Comparison of ENCODE assay signal across 26 cellular contexts in the genomic region with DNA sequence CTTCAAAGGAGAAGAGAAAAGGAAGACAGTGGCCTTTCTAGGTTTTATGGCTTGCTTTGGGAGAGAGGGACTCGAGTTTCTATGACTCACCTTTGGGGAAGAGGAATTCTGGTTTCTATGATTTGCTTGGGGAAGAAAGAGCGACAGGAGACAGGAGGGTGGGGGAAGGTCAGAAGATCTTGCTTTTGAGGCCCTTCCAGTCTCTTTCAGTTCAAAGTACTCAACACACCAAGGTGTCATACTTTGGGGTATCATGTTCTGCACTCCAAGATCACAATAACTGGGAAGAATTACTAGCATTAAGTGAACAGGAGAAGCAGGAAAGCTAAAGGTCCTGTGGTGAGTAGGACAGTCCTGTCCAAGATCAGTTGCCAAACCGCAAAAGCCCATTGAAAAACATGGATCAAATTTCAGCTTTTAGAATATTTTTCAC.
A peak's percentile ranks its signal among the peaks of the same experiment; 100 is the strongest.
DNase-seq lines count a peak whose midpoint lies in the region; ATAC-seq, FAIRE-seq and TF ChIP-seq lines count a peak whose summit lies in the region.
"Had no signal": no experiment of that assay in that cellular context is flagged by ENCODE, and none has a peak within 500 bp of the region (broad histone marks: within the 10 kb centered on the region; RNA-seq: fewer than 3 reads in every experiment).

No MANE protein-coding gene starts in this region.

- H3K9me3 ChIP-seq in neural cell (ENCODE audit: low read length): no peaks in the 10 kb centered on the region
- H3K9me3 ChIP-seq: Caco-2, suprapubic skin, uterus had no signal

- no peaks in the 10 kb centered on the region for H3K9me2 ChIP-seq in neural cell (ENCODE audit: insufficient read depth, low read length)

- no peaks in the 10 kb centered on the region for H3K27me3 Mint-ChIP-seq in activated CD4-positive, alpha-beta T cell treated with anti-CD3 and anti-CD28 coated beads, Interleukin-2, amount 10 ng/mL, durations not matched to agents 24 days and 14 days

- H3K27me3 ChIP-seq in bronchial epithelial cell (ENCODE audit: control insufficient read depth, insufficient read depth, low read length) (no peaks in the 10 kb centered on the region), neural cell (ENCODE audit: insufficient read depth, low read depth, low read length) (no peaks in the 10 kb centered on the region)
- H3K27me3 ChIP-seq: BLaER1 treated with 17β-estradiol and CSF1 and Interleukin-3, amounts not matched to agents 10 nM and 100 nM; suprapubic skin; uterus had no signal

- peak; percentile 83 for FAIRE-seq in bronchial epithelial cell (lab: Jason Lieb, UNC)
- FAIRE-seq: GM19239 had no signal

- H3F3A ChIP-seq in neural cell (ENCODE audit: insufficient read depth, low read length, poor library complexity, severe bottlenecking): no peaks in the 10 kb centered on the region

- no peak overlapping the region for H3K4me3 ChIP-seq in bronchial epithelial cell (ENCODE audit: low read depth, low read length)
- no peak overlapping the region for H3K4me3 ChIP-seq in neural cell (ENCODE audit: low read length)
- H3K4me3 ChIP-seq: BLaER1 treated with 17β-estradiol and CSF1 and Interleukin-3, amounts not matched to agents 10 nM and 100 nM; suprapubic skin; uterus had no signal

- intact Hi-C loops in activated CD4-positive, alpha-beta T cell treated with anti-CD3 and anti-CD28 coated beads, Interleukin-2, amount 10 ng/mL, durations not matched to agents 24 days and 14 days (cut with micrococcal nuclease): no loop called here

- DNase-seq in Daoy (ENCODE audit: low read depth) (peak; percentile 54), HT1080 (ENCODE audit: low read depth) (peak; percentile 83), bronchial epithelial cell (ENCODE audit: low read depth) (peak; percentile 56), amygdala (lab: John Stamatoyannopoulos, UW) (no peak), NCI-H1105 treated with DMSO at 0.1 percent for 48 hours (lab: John Stamatoyannopoulos, UW) (no peak)
- DNase-seq in activated CD4-positive, alpha-beta T cell treated with anti-CD3 and anti-CD28 coated beads, Interleukin-2, amount 10 ng/mL, durations not matched to agents 24 days and 14 days: no peak
- DNase-seq: ACHN; activated CD4-positive, alpha-beta T cell treated with anti-CD3 and anti-CD28 coated beads, Interleukin-2, amount 50 U/mL, for 1 hour; activated naive CD4-positive, alpha-beta T cell treated with anti-CD3 and anti-CD28 coated beads, Interleukin-2, amount 50 U/mL, for 16 hours; anterior cingulate cortex; Caco-2; left cardiac atrium; NCI-H146; NCI-H2171 treated with DMSO at 0.1 percent for 48 hours; NCI-H69; nucleus accumbens; stimulated activated CD4-positive, alpha-beta T cell treated with anti-CD3 and anti-CD28 coated beads, Interleukin-4, amount 100 ng/mL, for 1 hour; stimulated activated naive B cell treated with anti-CD40 and anti-IgM and Interleukin-4, amounts not matched to agents 10 μg/mL and 1 μg/mL and 100 μg/mL, for 72 hours; T-helper 9 cell; uterus had no signal

- no peak overlapping the region for H3K27ac ChIP-seq in neural cell (ENCODE audit: low read length)
- H3K27ac ChIP-seq: BLaER1 treated with 17β-estradiol and CSF1 and Interleukin-3, amounts not matched to agents 10 nM and 100 nM; suprapubic skin; uterus had no signal

- H3K79me2 ChIP-seq in neural cell (replicated peaks; ENCODE audit: insufficient read depth, low read length): no peaks in the 10 kb centered on the region

- no peak overlapping the region for H3K27ac Mint-ChIP-seq in activated CD4-positive, alpha-beta T cell treated with anti-CD3 and anti-CD28 coated beads, Interleukin-2, amount 10 ng/mL, durations not matched to agents 24 days and 14 days
- H3K27ac Mint-ChIP-seq: memory B cell; stimulated activated naive B cell treated with anti-CD40 and anti-IgM and Interleukin-4, amounts not matched to agents 10 μg/mL and 1 μg/mL and 100 μg/mL, for 72 hours had no signal

- H3K4me3 Mint-ChIP-seq in activated CD4-positive, alpha-beta T cell treated with anti-CD3 and anti-CD28 coated beads, Interleukin-2, amount 10 ng/mL, durations not matched to agents 24 days and 14 days: no peak overlapping the region
- H3K4me3 Mint-ChIP-seq: memory B cell; stimulated activated naive B cell treated with anti-CD40 and anti-IgM and Interleukin-4, amounts not matched to agents 10 μg/mL and 1 μg/mL and 100 μg/mL, for 72 hours had no signal

- H3K4me1 Mint-ChIP-seq in activated CD4-positive, alpha-beta T cell treated with anti-CD3 and anti-CD28 coated beads, Interleukin-2, amount 10 ng/mL, durations not matched to agents 24 days and 14 days: no peaks in the 10 kb centered on the region
- H3K4me1 Mint-ChIP-seq: memory B cell; stimulated activated naive B cell treated with anti-CD40 and anti-IgM and Interleukin-4, amounts not matched to agents 10 μg/mL and 1 μg/mL and 100 μg/mL, for 72 hours had no signal

- no peak for TF ChIP-seq RAD21 in neural cell (conservative IDR thresholded peaks at IDR 0.05)

- H4K20me1 ChIP-seq in neural cell (ENCODE audit: insufficient read depth): no peaks in the 10 kb centered on the region
- H4K20me1 ChIP-seq: BLaER1 treated with 17β-estradiol and CSF1 and Interleukin-3, amounts not matched to agents 10 nM and 100 nM had no signal

- H2AFZ ChIP-seq in neural cell (ENCODE audit: low read depth, low read length): no peak overlapping the region

- H3K36me3 ChIP-seq in bronchial epithelial cell (ENCODE audit: control insufficient read depth, insufficient read depth, low read length) (no peaks in the 10 kb centered on the region), neural cell (ENCODE audit: insufficient read depth, low read length) (no peaks in the 10 kb centered on the region)
- H3K36me3 ChIP-seq: BLaER1 treated with 17β-estradiol and CSF1 and Interleukin-3, amounts not matched to agents 10 nM and 100 nM; suprapubic skin; uterus had no signal

- H3K9me3 Mint-ChIP-seq in activated CD4-positive, alpha-beta T cell treated with anti-CD3 and anti-CD28 coated beads, Interleukin-2, amount 10 ng/mL, durations not matched to agents 24 days and 14 days: peaks cover 4% of the 10 kb centered on the region
- H3K9me3 Mint-ChIP-seq: memory B cell; stimulated activated naive B cell treated with anti-CD40 and anti-IgM and Interleukin-4, amounts not matched to agents 10 μg/mL and 1 μg/mL and 100 μg/mL, for 72 hours had no signal

- no peak for TF ChIP-seq EP300 in neural cell (conservative IDR thresholded peaks at IDR 0.05; ENCODE audit: poor library complexity, severe bottlenecking)

- ATAC-seq in HG03159 (IDR thresholded peaks at IDR 0.05; ENCODE audit: unreplicated experiment): no peak
- ATAC-seq: left cardiac atrium; stimulated activated naive B cell treated with anti-CD40 and anti-IgM and Interleukin-4, amounts not matched to agents 10 μg/mL and 1 μg/mL and 100 μg/mL, for 72 hours had no signal

- no peak for TF ChIP-seq CTCF in bronchial epithelial cell (IDR thresholded peaks at IDR 0.05; ENCODE audit: insufficient read depth, low read length, severe bottlenecking)
- TF ChIP-seq CTCF in neural cell (IDR thresholded peaks at IDR 0.05; ENCODE audit: poor library complexity, severe bottlenecking): no peak

- H3K4me2 ChIP-seq in neural cell (ENCODE audit: low read length): peak overlapping the region; percentile 22

- no peak overlapping the region for H3K9ac ChIP-seq in neural cell (ENCODE audit: low read length)
- H3K9ac ChIP-seq: BLaER1 treated with 17β-estradiol and CSF1 and Interleukin-3, amounts not matched to agents 10 nM and 100 nM had no signal

- no peaks in the 10 kb centered on the region for H3K36me3 Mint-ChIP-seq in activated CD4-positive, alpha-beta T cell treated with anti-CD3 and anti-CD28 coated beads, Interleukin-2, amount 10 ng/mL, durations not matched to agents 24 days and 14 days (ENCODE audit: low read depth)
- H3K36me3 Mint-ChIP-seq: memory B cell; stimulated activated naive B cell treated with anti-CD40 and anti-IgM and Interleukin-4, amounts not matched to agents 10 μg/mL and 1 μg/mL and 100 μg/mL, for 72 hours had no signal

TF ChIP-seq in neural cell, 6 proteins besides CTCF, POLR2A, EP300 and RAD21:
- TF ChIP-seq SMC3 (conservative IDR thresholded peaks at IDR 0.05; ENCODE audit: poor library complexity) (no peak), TAF1 (IDR thresholded peaks at IDR 0.05; ENCODE audit: low read depth) (no peak), EZH2 (IDR thresholded peaks at IDR 0.05; ENCODE audit: borderline replicate concordance, insufficient read depth, low read length, poor library complexity, severe bottlenecking) (no peak), MXI1 (conservative IDR thresholded peaks at IDR 0.05; ENCODE audit: poor library complexity, severe bottlenecking) (no peak)
- TF ChIP-seq, protein P1, sequence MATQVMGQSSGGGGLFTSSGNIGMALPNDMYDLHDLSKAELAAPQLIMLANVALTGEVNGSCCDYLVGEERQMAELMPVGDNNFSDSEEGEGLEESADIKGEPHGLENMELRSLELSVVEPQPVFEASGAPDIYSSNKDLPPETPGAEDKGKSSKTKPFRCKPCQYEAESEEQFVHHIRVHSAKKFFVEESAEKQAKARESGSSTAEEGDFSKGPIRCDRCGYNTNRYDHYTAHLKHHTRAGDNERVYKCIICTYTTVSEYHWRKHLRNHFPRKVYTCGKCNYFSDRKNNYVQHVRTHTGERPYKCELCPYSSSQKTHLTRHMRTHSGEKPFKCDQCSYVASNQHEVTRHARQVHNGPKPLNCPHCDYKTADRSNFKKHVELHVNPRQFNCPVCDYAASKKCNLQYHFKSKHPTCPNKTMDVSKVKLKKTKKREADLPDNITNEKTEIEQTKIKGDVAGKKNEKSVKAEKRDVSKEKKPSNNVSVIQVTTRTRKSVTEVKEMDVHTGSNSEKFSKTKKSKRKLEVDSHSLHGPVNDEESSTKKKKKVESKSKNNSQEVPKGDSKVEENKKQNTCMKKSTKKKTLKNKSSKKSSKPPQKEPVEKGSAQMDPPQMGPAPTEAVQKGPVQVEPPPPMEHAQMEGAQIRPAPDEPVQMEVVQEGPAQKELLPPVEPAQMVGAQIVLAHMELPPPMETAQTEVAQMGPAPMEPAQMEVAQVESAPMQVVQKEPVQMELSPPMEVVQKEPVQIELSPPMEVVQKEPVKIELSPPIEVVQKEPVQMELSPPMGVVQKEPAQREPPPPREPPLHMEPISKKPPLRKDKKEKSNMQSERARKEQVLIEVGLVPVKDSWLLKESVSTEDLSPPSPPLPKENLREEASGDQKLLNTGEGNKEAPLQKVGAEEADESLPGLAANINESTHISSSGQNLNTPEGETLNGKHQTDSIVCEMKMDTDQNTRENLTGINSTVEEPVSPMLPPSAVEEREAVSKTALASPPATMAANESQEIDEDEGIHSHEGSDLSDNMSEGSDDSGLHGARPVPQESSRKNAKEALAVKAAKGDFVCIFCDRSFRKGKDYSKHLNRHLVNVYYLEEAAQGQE (IDR thresholded peaks at IDR 0.05; ENCODE audit: borderline replicate concordance): no peak

Comparison
In these comparisons a context has a peak if more than half of its experiments do, and no peak if none do; other contexts are left out.
1. DNase-seq: peak in Daoy (single experiment), HT1080 (single experiment) and bronchial epithelial cell (single experiment); none in activated CD4-positive, alpha-beta T cell treated with anti-CD3 and anti-CD28 coated beads, Interleukin-2, amount 10 ng/mL, durations not matched to agents 24 days and 14 days (single experiment), amygdala (0 of 56) and NCI-H1105 treated with DMSO at 0.1 percent for 48 hours (single experiment).